In the genomic region with DNA sequence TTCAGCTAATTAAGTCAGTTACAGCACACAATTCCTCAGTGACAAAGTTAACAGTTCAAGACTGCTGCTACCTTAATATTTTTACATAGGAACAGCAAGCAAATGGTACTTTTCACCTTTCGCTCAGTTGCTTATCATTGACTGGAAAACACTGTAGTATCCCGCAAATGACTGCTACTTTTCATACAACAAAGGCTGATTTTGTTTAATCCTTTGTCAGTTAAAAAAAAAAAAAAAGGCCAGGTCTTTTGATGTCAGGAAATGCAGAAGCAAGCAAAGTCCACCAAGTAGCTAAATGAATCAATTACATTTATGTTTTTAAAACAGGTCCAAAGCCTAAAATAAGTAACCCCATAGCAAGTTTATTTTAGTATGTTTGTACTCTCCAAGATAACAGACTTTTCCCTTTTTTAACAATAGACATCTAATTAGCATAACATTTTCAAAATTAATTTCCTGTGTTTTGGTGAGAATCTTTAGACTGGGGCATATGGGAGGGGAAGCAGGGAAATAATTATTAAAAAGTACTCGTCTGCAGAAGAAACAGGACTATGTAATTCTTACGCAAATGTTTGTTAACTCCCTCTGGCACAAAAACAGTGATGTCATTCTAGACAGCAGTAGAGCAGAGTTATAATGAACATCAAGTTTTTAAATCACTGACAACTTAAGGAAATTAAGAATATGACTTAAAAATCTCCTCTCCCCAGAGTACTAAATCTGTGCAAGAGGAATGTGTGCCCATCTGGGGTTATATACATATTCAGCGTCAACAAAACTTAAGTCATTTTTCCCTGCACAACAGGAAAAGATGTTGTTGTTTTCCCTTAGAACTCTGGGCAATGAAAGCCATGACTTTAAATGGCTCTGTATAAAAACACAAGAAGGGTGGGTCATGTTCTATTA, we compare ENCODE assay signal across 10 cellular contexts. TPM values are rescaled to one million over a fixed set of nuclear protein-coding genes. Genes with fewer than 3 reads are reported as not detected.
DNase-seq lines count a peak whose midpoint lies in the region; ATAC-seq and TF ChIP-seq lines count a peak whose summit lies in the region.
"Had no signal": no experiment of that assay in that cellular context is flagged by ENCODE, and none has a peak within 500 bp of the region (broad histone marks: within the 10 kb centered on the region; RNA-seq: fewer than 3 reads in every experiment).

No MANE protein-coding gene starts in this region.

- no peak overlapping the region for H3K4me3 ChIP-seq in breast epithelium
- no peak overlapping the region for H3K4me3 ChIP-seq in testis

- TF ChIP-seq CTCF in breast epithelium (IDR thresholded peaks at IDR 0.05) = no peak
- TF ChIP-seq CTCF in testis (IDR thresholded peaks at IDR 0.05) = no peak

- H3K36me3 Mint-ChIP-seq in activated CD4-positive, alpha-beta T cell treated with anti-CD3 and anti-CD28 coated beads, Interleukin-2, amount 10 ng/mL, durations not matched to agents 24 days and 14 days (ENCODE audit: low read depth) = peaks cover 21% of the 10 kb centered on the region

- no peak for DNase-seq in activated CD4-positive, alpha-beta T cell treated with anti-CD3 and anti-CD28 coated beads, Interleukin-2, amount 10 ng/mL, durations not matched to agents 24 days and 14 days
- DNase-seq in activated CD4-positive, alpha-beta T cell treated with anti-CD3 and anti-CD28 coated beads for 1 hour = no peak
- DNase-seq in breast epithelium (ENCODE audit: low spot score in 2 of 2) (no peak), testis (no peak), NCI-H226 (no peak)
- DNase-seq: NCI-H1930, SW 1271 had no signal

- H3K27ac Mint-ChIP-seq in activated CD4-positive, alpha-beta T cell treated with anti-CD3 and anti-CD28 coated beads, Interleukin-2, amount 10 ng/mL, durations not matched to agents 24 days and 14 days = peak overlapping the region; percentile 54

- ATAC-seq in GM21576 (IDR thresholded peaks at IDR 0.05; ENCODE audit: unreplicated experiment) (no peak), HG03439 (IDR thresholded peaks at IDR 0.05; ENCODE audit: unreplicated experiment) (no peak)

- H3K4me1 ChIP-seq in breast epithelium (peaks cover 0 to 10% of the 10 kb centered on the region in 2 donors), testis (peaks cover 21% of the 10 kb centered on the region)

- peak overlapping the region; percentile 5 to 33 for H3K27ac ChIP-seq in breast epithelium
- peak overlapping the region; percentile 14 for H3K27ac ChIP-seq in layer of hippocampus (ENCODE audit: low read depth, low read length)
- H3K27ac ChIP-seq in testis = peak overlapping the region; percentile 60 to 72

- H3K36me3 ChIP-seq in breast epithelium (no peaks in the 10 kb centered on the region), testis (ENCODE audit: low read depth, missing control alignments) (no peaks in the 10 kb centered on the region)

- H3K27me3 ChIP-seq in breast epithelium (no peaks in the 10 kb centered on the region), layer of hippocampus (ENCODE audit: control insufficient read depth, insufficient read depth, low read length) (no peaks in the 10 kb centered on the region), testis (no peaks in the 10 kb centered on the region)

- H3K4me3 Mint-ChIP-seq in activated CD4-positive, alpha-beta T cell treated with anti-CD3 and anti-CD28 coated beads, Interleukin-2, amount 10 ng/mL, durations not matched to agents 24 days and 14 days = peak overlapping the region; percentile 26

- H3K9me3 ChIP-seq in breast epithelium (no peaks in the 10 kb centered on the region), testis (no peaks in the 10 kb centered on the region)

- intact Hi-C loops in activated CD4-positive, alpha-beta T cell treated with anti-CD3 and anti-CD28 coated beads, Interleukin-2, amount 10 ng/mL, durations not matched to agents 24 days and 14 days (cut with micrococcal nuclease) = no loop called here
- intact Hi-C loops in breast epithelium (cut with DNase I; ENCODE audit: low total_unique reads) = no loop called here
- intact Hi-C loops in testis (cut with DNase I; ENCODE audit: low total_unique reads) = no loop called here

- WGBS in testis, 2 donors = 45 to 57% methylated on average over 5 of the region's 5 CpGs

- no peak for TF ChIP-seq POLR2A in breast epithelium (IDR thresholded peaks at IDR 0.05)
- no peak for TF ChIP-seq POLR2A in testis (IDR thresholded peaks at IDR 0.05)

- H3K27me3 Mint-ChIP-seq in activated CD4-positive, alpha-beta T cell treated with anti-CD3 and anti-CD28 coated beads, Interleukin-2, amount 10 ng/mL, durations not matched to agents 24 days and 14 days = no peaks in the 10 kb centered on the region

- peaks cover 31% of the 10 kb centered on the region for H3K4me1 Mint-ChIP-seq in activated CD4-positive, alpha-beta T cell treated with anti-CD3 and anti-CD28 coated beads, Interleukin-2, amount 10 ng/mL, durations not matched to agents 24 days and 14 days

- no peaks in the 10 kb centered on the region for H3K9me3 Mint-ChIP-seq in activated CD4-positive, alpha-beta T cell treated with anti-CD3 and anti-CD28 coated beads, Interleukin-2, amount 10 ng/mL, durations not matched to agents 24 days and 14 days

RNA-seq across cellular contexts. Expression of a gene that starts 9.6 kb away (rescaled TPM):
- total RNA-seq in activated CD4-positive, alpha-beta T cell treated with anti-CD3 and anti-CD28 coated beads, Interleukin-2, amount 10 ng/mL, durations not matched to agents 24 days and 14 days = 51.5 and 57.9 TPM in 2 replicates
- 10 to 100 TPM; 72.2 to 93.4 (median 86.3) TPM for total RNA-seq in breast epithelium
- 100 to 1,000 TPM; 156 to 185 TPM for total RNA-seq in testis
- 62.4 TPM for polyA plus RNA-seq in testis (ENCODE audit: insufficient read depth, low read depth, low replicate concordance)

RNA-seq across cellular contexts. Expression of a gene that starts 53.1 kb away (rescaled TPM):
- total RNA-seq in activated CD4-positive, alpha-beta T cell treated with anti-CD3 and anti-CD28 coated beads, Interleukin-2, amount 10 ng/mL, durations not matched to agents 24 days and 14 days = 21.9 and 22.5 TPM in 2 replicates
- total RNA-seq in breast epithelium = 10 to 100 TPM in 2 of 3 donors, 1 to 10 TPM in 1; 4.3 to 22.9 (median 13.5) TPM
- total RNA-seq in testis = 10 to 100 TPM; 23.2 to 23.9 TPM
- 8.2 TPM for polyA plus RNA-seq in testis (ENCODE audit: insufficient read depth, low read depth, low replicate concordance)

Comparison
In these comparisons a context has a peak if more than half of its experiments do, and no peak if none do; other contexts are left out.
1. H3K27ac ChIP-seq: peak in every context shown above with its lines; median percentile 66 in testis; 19 in breast epithelium; 14 in layer of hippocampus.